In the genomic region with DNA sequence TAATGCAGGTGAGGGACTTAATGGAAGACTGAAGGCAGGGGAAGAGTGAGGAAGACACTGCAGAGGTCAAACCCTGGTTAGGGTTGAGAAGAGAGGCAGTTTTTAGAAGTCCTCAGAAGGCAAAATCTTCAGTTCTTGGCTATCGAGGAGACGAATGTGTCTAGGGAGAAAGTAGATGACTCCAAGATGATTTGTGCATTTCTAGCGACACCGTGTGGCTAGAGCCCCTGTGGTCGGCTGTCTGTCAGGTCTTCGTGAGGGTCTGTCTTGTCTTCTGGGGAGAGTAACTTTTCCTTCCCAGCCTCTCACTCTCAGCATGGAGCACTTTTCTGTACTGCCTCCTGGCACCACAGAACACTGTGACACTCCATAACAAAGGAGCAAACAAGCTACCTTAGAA, we compare ENCODE assay signal across 8 cellular contexts.
DNase-seq lines count a peak whose midpoint lies in the region; ATAC-seq and TF ChIP-seq lines count a peak whose summit lies in the region.

No MANE protein-coding gene starts in this region.

- ATAC-seq in GM21723 (IDR thresholded peaks at IDR 0.05; ENCODE audit: unreplicated experiment) (peak; percentile 62), HG03095 (IDR thresholded peaks at IDR 0.05; ENCODE audit: unreplicated experiment) (no peak)
- ATAC-seq in stimulated activated naive CD8-positive, alpha-beta T cell treated with anti-CD3 and anti-CD28 coated beads, Interleukin-15, amount 100 ng/mL, for 72 hours: no peak

- no peak overlapping the region for H3K4me3 ChIP-seq in fibroblast of the aortic adventitia (ENCODE audit: low read depth, low read length)

- peak; percentile 75 for TF ChIP-seq CTCF in fibroblast of the aortic adventitia (IDR thresholded peaks at IDR 0.05; ENCODE audit: insufficient read depth, low read length)

- DNase-seq in DMS114 treated with DMSO at 0.1 percent for 48 hours (lab: John Stamatoyannopoulos, UW; ENCODE audit: unreplicated experiment) (peak; percentile 20), RPMI8226 (peak; percentile 18), fibroblast of the aortic adventitia (ENCODE audit: low read depth) (peak; percentile 69), CD1c-positive myeloid dendritic cell (ENCODE audit: extremely low spot score) (no peak)
- DNase-seq in stimulated activated naive CD8-positive, alpha-beta T cell treated with anti-CD3 and anti-CD28 coated beads, Interleukin-15, amount 100 ng/mL, for 72 hours: peak; percentile 9 to 15
- no peak for DNase-seq in activated CD8-positive, alpha-beta memory T cell treated with anti-CD3 and anti-CD28 coated beads for 24 hours

- H3K4me3 Mint-ChIP-seq in stimulated activated naive CD8-positive, alpha-beta T cell treated with anti-CD3 and anti-CD28 coated beads, Interleukin-15, amount 100 ng/mL, for 72 hours: no peak overlapping the region

- H3K4me1 Mint-ChIP-seq in stimulated activated naive CD8-positive, alpha-beta T cell treated with anti-CD3 and anti-CD28 coated beads, Interleukin-15, amount 100 ng/mL, for 72 hours: no peaks in the 10 kb centered on the region

- H3K9me3 Mint-ChIP-seq in stimulated activated naive CD8-positive, alpha-beta T cell treated with anti-CD3 and anti-CD28 coated beads, Interleukin-15, amount 100 ng/mL, for 72 hours: no peaks in the 10 kb centered on the region

- H3K27me3 Mint-ChIP-seq in stimulated activated naive CD8-positive, alpha-beta T cell treated with anti-CD3 and anti-CD28 coated beads, Interleukin-15, amount 100 ng/mL, for 72 hours: peaks cover 14% of the 10 kb centered on the region

- H3K27ac Mint-ChIP-seq in stimulated activated naive CD8-positive, alpha-beta T cell treated with anti-CD3 and anti-CD28 coated beads, Interleukin-15, amount 100 ng/mL, for 72 hours: no peak overlapping the region

Comparison
In these comparisons a context has a peak if more than half of its experiments do, and no peak if none do; other contexts are left out.
1. DNase-seq: peak in DMS114 treated with DMSO at 0.1 percent for 48 hours (single experiment), RPMI8226 (single experiment), fibroblast of the aortic adventitia (single experiment) and stimulated activated naive CD8-positive, alpha-beta T cell treated with anti-CD3 and anti-CD28 coated beads, Interleukin-15, amount 100 ng/mL, for 72 hours (2 of 2); none in CD1c-positive myeloid dendritic cell (single experiment) and activated CD8-positive, alpha-beta memory T cell treated with anti-CD3 and anti-CD28 coated beads for 24 hours (single experiment).